Comparison of ENCODE assay signal across 1 cellular context in genomic region chr17:81237591-81238489, GRCh38.
TF ChIP-seq lines count a peak whose summit lies in the region.

No MANE protein-coding gene starts in this region.

TF ChIP-seq in endothelial cell of umbilical vein, 7 proteins besides CTCF, POLR2A, EP300 and RAD21:
- TF ChIP-seq JUN (IDR thresholded peaks at IDR 0.05; ENCODE audit: borderline replicate concordance, insufficient read depth, insufficient read length, low read depth) (no peak), EZH2 (IDR thresholded peaks at IDR 0.05; ENCODE audit: borderline replicate concordance, low read depth, low read length, severe bottlenecking) (no peak), MYC (IDR thresholded peaks at IDR 0.05; ENCODE audit: low read depth, low read length) (no peak), POLR2AphosphoS5 (IDR thresholded peaks at IDR 0.05; ENCODE audit: insufficient read depth, low read depth, low read length) (no peak), FOS (IDR thresholded peaks at IDR 0.05; ENCODE audit: borderline replicate concordance, insufficient read depth, low read length) (no peak), MAX (IDR thresholded peaks at IDR 0.05; ENCODE audit: insufficient read depth, insufficient read length) (no peak), GATA2 (IDR thresholded peaks at IDR 0.05; ENCODE audit: insufficient read depth, insufficient read length, low read depth, low read length) (no peak)
